Comparison of ENCODE assay signal across 17 cellular contexts in the genomic region with DNA sequence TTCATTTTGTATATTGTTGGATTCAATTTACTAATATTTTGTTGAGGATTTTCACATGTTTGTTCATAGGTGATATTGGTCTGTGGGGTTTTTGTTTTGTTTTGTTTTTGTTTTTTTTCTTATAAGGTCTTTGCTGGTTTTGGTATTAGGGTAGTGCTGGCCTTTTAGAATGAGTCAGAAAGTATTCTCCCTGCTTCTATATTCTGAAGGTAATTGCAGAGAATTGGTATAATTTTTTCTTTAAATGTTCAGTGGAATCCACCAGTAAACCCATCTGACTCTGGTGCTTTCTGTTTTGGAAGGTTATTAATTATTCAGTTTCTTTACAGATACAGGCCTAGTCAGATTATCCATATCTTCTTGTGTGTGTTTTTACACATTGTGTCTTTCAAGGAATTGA.
"Had no signal": no experiment of that assay in that cellular context is flagged by ENCODE, and none has a peak within 500 bp of the region (broad histone marks: within the 10 kb centered on the region; RNA-seq: fewer than 3 reads in every experiment).

No MANE protein-coding gene starts in this region.

- H3K4me3 ChIP-seq: esophagus squamous epithelium, lung, pancreas, stomach, thoracic aorta had no signal

- H3K27ac Mint-ChIP-seq: activated CD8-positive, alpha-beta memory T cell treated with anti-CD3 and anti-CD28 coated beads, Interleukin-2, amount 10 ng/mL, durations not matched to agents 7 days and 5 days; activated naive CD8-positive, alpha-beta T cell treated with anti-CD3 and anti-CD28 coated beads, Interleukin-2, amount 10 ng/mL, durations not matched to agents 7 days and 5 days; activated T-cell treated with anti-CD3 and anti-CD28 coated beads, Interleukin-2, amount 50 U/mL, for 24 hours; naive B cell had no signal

- H3K27ac ChIP-seq: dorsolateral prefrontal cortex, esophagus squamous epithelium, foreskin keratinocyte, pancreas, stomach, thoracic aorta had no signal

- H3K27me3 ChIP-seq: dorsolateral prefrontal cortex, esophagus squamous epithelium, foreskin keratinocyte, pancreas, stomach had no signal

- ATAC-seq: activated CD8-positive, alpha-beta memory T cell treated with anti-CD3 and anti-CD28 coated beads, Interleukin-2, amount 10 ng/mL, durations not matched to agents 7 days and 5 days; foreskin keratinocyte; left colon; pancreas had no signal

- H3K9me3 ChIP-seq: esophagus squamous epithelium, pancreas, stomach, thoracic aorta had no signal

- H3K27me3 Mint-ChIP-seq: activated CD8-positive, alpha-beta memory T cell treated with anti-CD3 and anti-CD28 coated beads, Interleukin-2, amount 10 ng/mL, durations not matched to agents 7 days and 5 days; activated naive CD8-positive, alpha-beta T cell treated with anti-CD3 and anti-CD28 coated beads, Interleukin-2, amount 10 ng/mL, durations not matched to agents 7 days and 5 days; activated T-cell treated with anti-CD3 and anti-CD28 coated beads, Interleukin-2, amount 50 U/mL, for 24 hours; naive B cell had no signal

- DNase-seq: activated CD4-positive, alpha-beta T cell treated with anti-CD3 and anti-CD28 coated beads, Interleukin-2, amount 50 U/mL, for 4 hours; activated CD4-positive, CD25-positive, alpha-beta regulatory T cell treated with anti-CD3 and anti-CD28 coated beads, Interleukin-2, amount 50 U/mL, for 72 hours; activated CD8-positive, alpha-beta memory T cell treated with anti-CD3 and anti-CD28 coated beads, Interleukin-2, amount 10 ng/mL, durations not matched to agents 7 days and 5 days; activated gamma-delta T cell treated with Interleukin-2 at 50 U/mL for 16 hours; activated naive CD8-positive, alpha-beta T cell treated with anti-CD3 and anti-CD28 coated beads, Interleukin-2, amount 10 ng/mL, durations not matched to agents 7 days and 5 days; activated T-cell treated with anti-CD3 and anti-CD28 coated beads, Interleukin-2, amount 50 U/mL, for 24 hours; anterior cingulate cortex; dorsolateral prefrontal cortex; esophagus squamous epithelium; foreskin keratinocyte; left colon; naive B cell; pancreas; stimulated activated CD4-positive, alpha-beta T cell treated with anti-CD3 and anti-CD28 coated beads, Interleukin-4, amount 100 ng/mL, for 24 hours; stomach had no signal

- H3K4me3 Mint-ChIP-seq: activated CD8-positive, alpha-beta memory T cell treated with anti-CD3 and anti-CD28 coated beads, Interleukin-2, amount 10 ng/mL, durations not matched to agents 7 days and 5 days; activated naive CD8-positive, alpha-beta T cell treated with anti-CD3 and anti-CD28 coated beads, Interleukin-2, amount 10 ng/mL, durations not matched to agents 7 days and 5 days; activated T-cell treated with anti-CD3 and anti-CD28 coated beads, Interleukin-2, amount 50 U/mL, for 24 hours had no signal

- H3K36me3 ChIP-seq: pancreas, thoracic aorta had no signal
